17 cellular contexts compared by ENCODE assay signal in genomic region chr10:100392686-100393003, GRCh38. TPM values are rescaled to one million over a fixed set of nuclear protein-coding genes. Genes with fewer than 3 reads are reported as not detected.
DNase-seq lines count a peak whose midpoint lies in the region; ATAC-seq, FAIRE-seq and TF ChIP-seq lines count a peak whose summit lies in the region.
"Had no signal": no experiment of that assay in that cellular context is flagged by ENCODE, and none has a peak within 500 bp of the region (broad histone marks: within the 10 kb centered on the region; RNA-seq: fewer than 3 reads in every experiment).

No MANE protein-coding gene starts in this region.

- no peaks in the 10 kb centered on the region for H3K27me3 ChIP-seq in HepG2 (ENCODE audit: control insufficient read depth in 1 of 2, insufficient read depth in 2 of 2, low read length in 2 of 2)
- H3K27me3 ChIP-seq in body of pancreas, result no peaks in the 10 kb centered on the region
- H3K27me3 ChIP-seq: BLaER1 had no signal

- H3K79me2 ChIP-seq in HepG2 (ENCODE audit: insufficient read depth, low read length), result no peaks in the 10 kb centered on the region

- no peak for DNase-seq in HepG2 (ENCODE audit: low spot score)
- no peak for DNase-seq in NK-92 (lab: John Stamatoyannopoulos, UW; ENCODE audit: unreplicated experiment)
- no peak for DNase-seq in RWPE1 (ENCODE audit: low spot score)
- no peak for DNase-seq in body of pancreas
- DNase-seq: Caco-2; CD4-positive, CD25-positive, alpha-beta regulatory T cell; CD8-positive, alpha-beta T cell; DMS153; DND-41; GOT3 had no signal

- TF ChIP-seq POLR2A in HepG2 (IDR thresholded peaks at IDR 0.05; ENCODE audit: insufficient read depth in 1 of 2, low read depth in 2 of 2, low read length in 2 of 2) (no peak), body of pancreas (IDR thresholded peaks at IDR 0.05) (no peak)

- H4K20me1 ChIP-seq in HepG2 (ENCODE audit: insufficient read depth, low read length), result no peaks in the 10 kb centered on the region
- H4K20me1 ChIP-seq: BLaER1 had no signal

- TF ChIP-seq CTCF in 22Rv1 (IDR thresholded peaks at IDR 0.05) (no peak), HEK293 (tag by site-specific recombination; IDR thresholded peaks at IDR 0.05) (no peak), HepG2 (CRISPR knock-in tag; IDR thresholded peaks at IDR 0.05) (no peak), RWPE1 (conservative IDR thresholded peaks at IDR 0.05; ENCODE audit: low read depth) (no peak), body of pancreas (IDR thresholded peaks at IDR 0.05) (no peak)

- no peak for TF ChIP-seq EP300 in HepG2 (IDR thresholded peaks at IDR 0.05; ENCODE audit: low read depth in 2 of 2, low read length in 2 of 2)
- TF ChIP-seq EP300 in HepG2 (CRISPR knock-in tag; IDR thresholded peaks at IDR 0.05; ENCODE audit: borderline replicate concordance), result no peak

- no peak overlapping the region for H2AFZ ChIP-seq in HepG2 (ENCODE audit: low read length)

- BruUV-seq in HepG2 (replicated peaks; lab: Mats Ljungman, UMichigan), result no TSS peak

- H3K4me3 ChIP-seq in HEK293 (ENCODE audit: low read depth, low read length) (no peak overlapping the region), HepG2 (replicated peaks in 1 of 3; ENCODE audit: insufficient read depth in 1 of 3, low read depth in 2 of 3, low read length in 3 of 3) (no peak overlapping the region), body of pancreas (no peak overlapping the region)
- H3K4me3 ChIP-seq: BLaER1, HAP-1 had no signal

- H3K9me3 ChIP-seq in HEK293 (ENCODE audit: control insufficient read depth, insufficient read depth, low read depth, low read length) (no peaks in the 10 kb centered on the region), HepG2 (ENCODE audit: low read length) (no peaks in the 10 kb centered on the region), body of pancreas (no peaks in the 10 kb centered on the region)
- H3K9me3 ChIP-seq: BLaER1, Caco-2, HAP-1 had no signal

- peak overlapping the region; percentile 22; the same call in 1 of the 2 replicates for H3K9ac ChIP-seq in HepG2 (ENCODE audit: insufficient read depth, low read depth, low read length)
- H3K9ac ChIP-seq: BLaER1 had no signal

- H3K4me1 ChIP-seq in HEK293 (ENCODE audit: control insufficient read depth, insufficient read depth, low read length), result no peaks in the 10 kb centered on the region
- peaks cover 48% of the 10 kb centered on the region for H3K4me1 ChIP-seq in HepG2 (ENCODE audit: insufficient read depth, low read length)
- no peaks in the 10 kb centered on the region for H3K4me1 ChIP-seq in body of pancreas
- H3K4me1 ChIP-seq: BLaER1, Caco-2 had no signal

- 91% methylated on average over 1 of the region's 1 CpG for WGBS in HepG2 (ENCODE audit: low lambda C conversion rate)
- WGBS in body of pancreas, 2 donors, result 71 to 82% methylated on average over 1 of the region's 1 CpG

- no peak for FAIRE-seq in HepG2 (lab: Jason Lieb, UNC)
- FAIRE-seq: G401.6, GM12892, H54 had no signal

- no peak for TF ChIP-seq RAD21 in HepG2 (CRISPR knock-in tag; IDR thresholded peaks at IDR 0.05)

- H3K27ac ChIP-seq in 22Rv1 (peak overlapping the region; percentile 30; the same call in 1 of the 2 replicates), HEK293 (ENCODE audit: extremely low read depth, low read depth, low read length) (no peak overlapping the region), HepG2 (ENCODE audit: extremely low read length, insufficient read depth, low read length) (peak overlapping the region; percentile 62), RWPE1 (no peak overlapping the region), body of pancreas (no peak overlapping the region)
- H3K27ac ChIP-seq: BLaER1 had no signal

- ATAC-seq in HepG2, result peak; percentile 49
- no peak for ATAC-seq in body of pancreas
- ATAC-seq: CD8-positive, alpha-beta T cell had no signal

- H3K36me3 ChIP-seq in HEK293 (ENCODE audit: control insufficient read depth in 2 of 2, insufficient read depth in 1 of 2, low read length in 2 of 2), result no peaks in the 10 kb centered on the region; a peak in 1 of 3 replicates
- no peaks in the 10 kb centered on the region for H3K36me3 ChIP-seq in HepG2 (replicated peaks in 1 of 2; ENCODE audit: control insufficient read depth in 1 of 2, insufficient read depth in 2 of 2, low read length in 2 of 2)
- no peaks in the 10 kb centered on the region for H3K36me3 ChIP-seq in body of pancreas (replicated peaks in 1 of 2; ENCODE audit: insufficient read depth in 1 of 2, low read depth in 2 of 2)

- CTCF ChIA-PET in HEK293 (lab: Yijun Ruan, JAX), result interaction anchor here (0.6 kb wide), 2 partner anchors 10 to 18 kb away, joined by 3 to 5 read pairs; no protein-coding TSS in a partner anchor
- CTCF ChIA-PET in HepG2 (lab: Yijun Ruan, JAX; ENCODE audit: low intra/inter-chr PET ratio, low total read pairs), result no interaction called here
- CTCF ChIA-PET in RWPE1 (lab: Yijun Ruan, JAX), result interaction anchor here (0.6 kb wide), 1 partner anchor 50 kb away, joined by 3 read pairs; no protein-coding TSS in a partner anchor

- peak overlapping the region; percentile 18; the same call in 1 of the 2 replicates for H3K4me2 ChIP-seq in HepG2 (ENCODE audit: low read depth, low read length)
- H3K4me2 ChIP-seq: BLaER1 had no signal

- intact Hi-C loops in HepG2 (cut with micrococcal nuclease; ENCODE audit: unreplicated experiment) (no loop called here), body of pancreas (cut with DNase I) (no loop called here)

- POLR2A ChIA-PET in HEK293 (lab: Yijun Ruan, JAX) (interaction anchor here (1.5 kb wide), 1 partner anchor 48 kb away, joined by 3 read pairs; no protein-coding TSS in a partner anchor), HepG2 (lab: Yijun Ruan, JAX) (interaction anchor here (0.8 to 2.6 kb wide), 5 partner anchors 19 to 46 kb away, joined by 3 to 26 read pairs (median 4); partner anchors contain the start of gene SCD), RWPE1 (lab: Yijun Ruan, JAX; ENCODE audit: low non-redundant PET) (no interaction called here)

- in situ Hi-C loops in HepG2 (cut with HindIII; ENCODE audit: extremely low pct_ligation_motif_present, low pct_unique_long_range_greater_than_20kb), result no loop called here

TF ChIP-seq in HEK293, 187 proteins besides CTCF, POLR2A, EP300 and RAD21:
- no peak for TF ChIP-seq ZNF223 (tag by site-specific recombination; IDR thresholded peaks at IDR 0.05)
- peak; percentile 80 for TF ChIP-seq SCRT2 (tag by site-specific recombination; IDR thresholded peaks at IDR 0.05)

TF ChIP-seq in HepG2, 621 proteins besides CTCF, POLR2A, EP300 and RAD21 (continues in another document):
- TF ChIP-seq SOX6 (IDR thresholded peaks at IDR 0.05), result no peak
- TF ChIP-seq SOX6 (CRISPR knock-in tag; IDR thresholded peaks at IDR 0.05), result 0 out of 2 replicates have a peak, but pooled peaks have one; percentile 4
- no peak for TF ChIP-seq ZNF574 (CRISPR knock-in tag; IDR thresholded peaks at IDR 0.05)

RNA-seq across cellular contexts. Expression of gene SCD, which starts 45.6 kb away (rescaled TPM):
- total RNA-seq in HepG2 (2016; rRNA removed; fragmentation: Illumina TruSeq; extraction: Trizol) (338 and 492 TPM in 2 replicates), body of pancreas (100 to 1,000 TPM in 1 of 2 donors, 10 to 100 TPM in 1; 14.3 to 128 TPM)
- 31.9 and 37.2 TPM in 2 replicates for total RNA-seq in HepG2 (2016; cell fraction: cytosol; rRNA removed; fragmentation: Illumina TruSeq; extraction: Trizol; ENCODE audit: low read depth)
- 303 and 473 TPM in 2 replicates for total RNA-seq in HepG2 (2016; cell fraction: insoluble cytoplasmic fraction; rRNA removed; fragmentation: Illumina TruSeq; extraction: Trizol)
- total RNA-seq in HepG2 (2016; cell fraction: membrane; rRNA removed; fragmentation: Illumina TruSeq; extraction: Trizol), result 175 and 195 TPM in 2 replicates
- 532 and 631 TPM in 2 replicates for total RNA-seq in HepG2 (2016; cell fraction: nucleus; rRNA removed; fragmentation: Illumina TruSeq; extraction: Trizol)
- polyA plus RNA-seq in HepG2 (2011; rRNA removed), result 512 and 596 TPM in 2 replicates
- 368 and 565 TPM in 2 replicates for polyA plus RNA-seq in HepG2 (2011; cell fraction: cytosol; rRNA removed)
- polyA plus RNA-seq in HepG2 (2011; cell fraction: nucleus; rRNA removed), result 147 and 228 TPM in 2 replicates
- 585 and 769 TPM in 2 replicates for polyA plus RNA-seq in HepG2 (2012)
- 36.1 and 38.4 TPM in 2 replicates for polyA plus RNA-seq in HepG2 (2016; cell fraction: cytosol; fragmentation: Illumina TruSeq; extraction: Trizol; ENCODE audit: low read depth)
- polyA plus RNA-seq in HepG2 (2016; cell fraction: insoluble cytoplasmic fraction; fragmentation: Illumina TruSeq; extraction: Trizol; ENCODE audit: low read depth), result 315 and 357 TPM in 2 replicates
- polyA plus RNA-seq in HepG2 (2016; cell fraction: membrane; fragmentation: Illumina TruSeq; extraction: Trizol; ENCODE audit: low read depth), result 107 and 124 TPM in 2 replicates
- polyA plus RNA-seq in HepG2 (2016; cell fraction: nucleus; fragmentation: Illumina TruSeq; extraction: Trizol; ENCODE audit: insufficient read depth, low read depth), result 708 and 740 TPM in 2 replicates
- 748 and 1,007 TPM in 2 replicates for polyA minus RNA-seq in HepG2 (2011; rRNA and poly(A)+ RNA removed; ENCODE audit: low replicate concordance)
- polyA minus RNA-seq in HepG2 (2011; cell fraction: cytosol; rRNA and poly(A)+ RNA removed), result 527 and 633 TPM in 2 replicates
- polyA minus RNA-seq in HepG2 (2011; cell fraction: nucleus; rRNA and poly(A)+ RNA removed), result 165 and 293 TPM in 2 replicates

Comparison
In these comparisons a context has a peak if more than half of its experiments do, and no peak if none do; other contexts are left out.
1. H3K27ac ChIP-seq: peak in 22Rv1 (single experiment) and HepG2 (single experiment); none in HEK293 (single experiment), RWPE1 (single experiment) and body of pancreas (0 of 4).